Comparison of ENCODE assay signal across 2 cellular contexts in genomic region chr4:1041936-1042330, GRCh38.
A peak's percentile ranks its signal among the peaks of the same experiment; 100 is the strongest.
TF ChIP-seq lines count a peak whose summit lies in the region.

No MANE protein-coding gene starts in this region.

TF ChIP-seq in K562, 482 proteins besides CTCF, POLR2A, EP300 and RAD21:
- no peak for TF ChIP-seq KDM5B (IDR thresholded peaks at IDR 0.05; ENCODE audit: insufficient replicate concordance, low read depth, low read length)
- TF ChIP-seq TBP (optimal IDR thresholded peaks at IDR 0.05; ENCODE audit: low read depth, low read length): no peak
- TF ChIP-seq REST (CRISPR knock-in tag; IDR thresholded peaks at IDR 0.05; ENCODE audit: low read depth): no peak

TF ChIP-seq in HepG2, 621 proteins besides CTCF, POLR2A, EP300 and RAD21:
- TF ChIP-seq EZH2 (conservative IDR thresholded peaks at IDR 0.05; ENCODE audit: low read depth, low read length) (0 out of 2 replicates have a peak, but pooled peaks have one; percentile 68), PHF20 (CRISPR knock-in tag; IDR thresholded peaks at IDR 0.05) (no peak)
